ENCODE assay signal across 11 cellular contexts in genomic region chr17:46769531-46770438, GRCh38. TPM values are rescaled to one million over a fixed set of nuclear protein-coding genes. Genes with fewer than 3 reads are reported as not detected.
DNase-seq lines count a peak whose midpoint lies in the region; ATAC-seq and TF ChIP-seq lines count a peak whose summit lies in the region.
"Had no signal": no experiment of that assay in that cellular context is flagged by ENCODE, and none has a peak within 500 bp of the region (broad histone marks: within the 10 kb centered on the region; RNA-seq: fewer than 3 reads in every experiment).

No MANE protein-coding gene starts in this region.

- intact Hi-C loops in activated T-helper 1 cell treated with anti-CD3 and anti-CD28 coated beads, Interleukin-12 subunit alpha, Interleukin-12 subunit beta, Interleukin-2, Interleukin-4 antibody, amounts not matched to agents 30 ng/mL and 10 ng/mL and 1 ng/mL, durations not matched to agents 14 hours and 24 hours and 36 hours (cut with micrococcal nuclease), result no loop called here
- intact Hi-C loops in lower lobe of right lung (cut with DNase I), result no loop called here
- intact Hi-C loops in stomach (cut with DNase I; ENCODE audit: low total_unique reads), result no loop called here

- H3K36me3 ChIP-seq in lower lobe of right lung, result no peaks in the 10 kb centered on the region
- no peaks in the 10 kb centered on the region for H3K36me3 ChIP-seq in stomach

- TF ChIP-seq POLR2A in stomach (IDR thresholded peaks at IDR 0.05), result no peak

- H3K4me3 Mint-ChIP-seq in activated CD8-positive, alpha-beta memory T cell treated with anti-CD3 and anti-CD28 coated beads, Interleukin-2, amount 10 ng/mL, durations not matched to agents 7 days and 5 days, result no peak overlapping the region
- peak overlapping the region; percentile 56 for H3K4me3 Mint-ChIP-seq in activated T-helper 1 cell treated with anti-CD3 and anti-CD28 coated beads, Interleukin-12 subunit alpha, Interleukin-12 subunit beta, Interleukin-2, Interleukin-4 antibody, amounts not matched to agents 30 ng/mL and 10 ng/mL and 1 ng/mL, durations not matched to agents 14 hours and 24 hours and 36 hours

- DNase-seq in activated CD8-positive, alpha-beta memory T cell treated with anti-CD3 and anti-CD28 coated beads for 24 hours, result peak; percentile 56
- no peak for DNase-seq in activated CD8-positive, alpha-beta memory T cell treated with anti-CD3 and anti-CD28 coated beads, Interleukin-2, amount 10 ng/mL, durations not matched to agents 7 days and 5 days
- DNase-seq in activated T-helper 1 cell treated with anti-CD3 and anti-CD28 coated beads, Interleukin-12 subunit alpha, Interleukin-12 subunit beta, Interleukin-2, Interleukin-4 antibody, amounts not matched to agents 30 ng/mL and 10 ng/mL and 1 ng/mL, durations not matched to agents 14 hours and 24 hours and 36 hours (ENCODE audit: low spot score), result no peak
- peak; percentile 40 for DNase-seq in lower lobe of right lung
- peak; percentile 24 for DNase-seq in stomach
- no peak for DNase-seq in DMS153 (lab: John Stamatoyannopoulos, UW)
- DNase-seq: body of pancreas, NCI-H187 had no signal

- H3K27ac Mint-ChIP-seq in activated CD8-positive, alpha-beta memory T cell treated with anti-CD3 and anti-CD28 coated beads, Interleukin-2, amount 10 ng/mL, durations not matched to agents 7 days and 5 days, result no peak overlapping the region
- H3K27ac Mint-ChIP-seq in activated T-helper 1 cell treated with anti-CD3 and anti-CD28 coated beads, Interleukin-12 subunit alpha, Interleukin-12 subunit beta, Interleukin-2, Interleukin-4 antibody, amounts not matched to agents 30 ng/mL and 10 ng/mL and 1 ng/mL, durations not matched to agents 14 hours and 24 hours and 36 hours, result no peak overlapping the region
- H3K27ac Mint-ChIP-seq: T-helper 1 cell treated with Interleukin-12 subunit alpha and Interleukin-12 subunit beta and Interleukin-4 antibody, amounts not matched to agents 30 μg/mL and 1 μg/mL, for 36 hours had no signal

- H3K9me3 ChIP-seq in lower lobe of right lung, result no peaks in the 10 kb centered on the region
- H3K9me3 ChIP-seq in stomach, result no peaks in the 10 kb centered on the region
- H3K9me3 ChIP-seq: body of pancreas had no signal

- CTCF ChIA-PET in activated CD8-positive, alpha-beta memory T cell treated with anti-CD3 and anti-CD28 coated beads, Interleukin-2, amount 10 ng/mL, durations not matched to agents 7 days and 5 days (lab: Charles Lee), result interaction anchor here (0.5 kb wide), 1 partner anchor 70 kb away, joined by 3 read pairs; no protein-coding TSS in a partner anchor

- peaks cover 37% of the 10 kb centered on the region for H3K27me3 ChIP-seq in lower lobe of right lung (ENCODE audit: low read depth)
- H3K27me3 ChIP-seq in stomach, result peaks cover 0 to 56% (median 6%) of the 10 kb centered on the region in 3 donors
- H3K27me3 ChIP-seq: body of pancreas had no signal

- H3K4me3 ChIP-seq in lower lobe of right lung (peak overlapping the region; percentile 19), stomach (peak overlapping the region in 3 of 4 donors; percentile 12 to 33 (median 25))
- H3K4me3 ChIP-seq: body of pancreas had no signal

- peaks cover 30% of the 10 kb centered on the region for H3K4me1 ChIP-seq in lower lobe of right lung
- peaks cover 19 to 39% (median 28%) of the 10 kb centered on the region in 4 donors for H3K4me1 ChIP-seq in stomach

- TF ChIP-seq CTCF in lower lobe of right lung (IDR thresholded peaks at IDR 0.05) (no peak), stomach (IDR thresholded peaks at IDR 0.05) (no peak)

- ATAC-seq in activated CD8-positive, alpha-beta memory T cell treated with anti-CD3 and anti-CD28 coated beads, Interleukin-2, amount 10 ng/mL, durations not matched to agents 7 days and 5 days, result no peak
- ATAC-seq in lower lobe of right lung (no peak), GM21360 (IDR thresholded peaks at IDR 0.05; ENCODE audit: unreplicated experiment) (no peak), GM18519 (IDR thresholded peaks at IDR 0.05; ENCODE audit: low FRiP score, unreplicated experiment) (no peak)

- no peak for TF ChIP-seq EP300 in stomach (IDR thresholded peaks at IDR 0.05)

- peaks cover 46% of the 10 kb centered on the region for H3K27me3 Mint-ChIP-seq in activated CD8-positive, alpha-beta memory T cell treated with anti-CD3 and anti-CD28 coated beads, Interleukin-2, amount 10 ng/mL, durations not matched to agents 7 days and 5 days
- peaks cover 48% of the 10 kb centered on the region for H3K27me3 Mint-ChIP-seq in activated T-helper 1 cell treated with anti-CD3 and anti-CD28 coated beads, Interleukin-12 subunit alpha, Interleukin-12 subunit beta, Interleukin-2, Interleukin-4 antibody, amounts not matched to agents 30 ng/mL and 10 ng/mL and 1 ng/mL, durations not matched to agents 14 hours and 24 hours and 36 hours (ENCODE audit: insufficient read depth)

- WGBS in stomach, 5 donors, result 55 to 80% (median 61%) methylated on average over 51 to 56 of the region's 56 CpGs

- peaks cover 21% of the 10 kb centered on the region for H3K4me1 Mint-ChIP-seq in activated CD8-positive, alpha-beta memory T cell treated with anti-CD3 and anti-CD28 coated beads, Interleukin-2, amount 10 ng/mL, durations not matched to agents 7 days and 5 days
- H3K4me1 Mint-ChIP-seq in activated T-helper 1 cell treated with anti-CD3 and anti-CD28 coated beads, Interleukin-12 subunit alpha, Interleukin-12 subunit beta, Interleukin-2, Interleukin-4 antibody, amounts not matched to agents 30 ng/mL and 10 ng/mL and 1 ng/mL, durations not matched to agents 14 hours and 24 hours and 36 hours (ENCODE audit: low read depth), result peaks cover 5% of the 10 kb centered on the region

- no peak overlapping the region for H3K27ac ChIP-seq in lower lobe of right lung
- H3K27ac ChIP-seq in stomach, result no peak overlapping the region
- H3K27ac ChIP-seq: body of pancreas had no signal

- H3K36me3 Mint-ChIP-seq in activated CD8-positive, alpha-beta memory T cell treated with anti-CD3 and anti-CD28 coated beads, Interleukin-2, amount 10 ng/mL, durations not matched to agents 7 days and 5 days, result no peaks in the 10 kb centered on the region
- H3K36me3 Mint-ChIP-seq in activated T-helper 1 cell treated with anti-CD3 and anti-CD28 coated beads, Interleukin-12 subunit alpha, Interleukin-12 subunit beta, Interleukin-2, Interleukin-4 antibody, amounts not matched to agents 30 ng/mL and 10 ng/mL and 1 ng/mL, durations not matched to agents 14 hours and 24 hours and 36 hours (ENCODE audit: low read depth), result no peaks in the 10 kb centered on the region

- no peaks in the 10 kb centered on the region for H3K9me3 Mint-ChIP-seq in activated CD8-positive, alpha-beta memory T cell treated with anti-CD3 and anti-CD28 coated beads, Interleukin-2, amount 10 ng/mL, durations not matched to agents 7 days and 5 days (ENCODE audit: low read depth)
- H3K9me3 Mint-ChIP-seq in activated T-helper 1 cell treated with anti-CD3 and anti-CD28 coated beads, Interleukin-12 subunit alpha, Interleukin-12 subunit beta, Interleukin-2, Interleukin-4 antibody, amounts not matched to agents 30 ng/mL and 10 ng/mL and 1 ng/mL, durations not matched to agents 14 hours and 24 hours and 36 hours, result no peaks in the 10 kb centered on the region
- H3K9me3 Mint-ChIP-seq: T-helper 1 cell treated with Interleukin-12 subunit alpha and Interleukin-12 subunit beta and Interleukin-4 antibody, amounts not matched to agents 30 μg/mL and 1 μg/mL, for 36 hours had no signal

RNA-seq across cellular contexts. Expression of gene WNT3, which starts 48.7 kb away (rescaled TPM):
- total RNA-seq in activated CD8-positive, alpha-beta memory T cell treated with anti-CD3 and anti-CD28 coated beads, Interleukin-2, amount 10 ng/mL, durations not matched to agents 7 days and 5 days, result not detected
- 0.05 TPM in 1 of 2 replicates, not detected in the other for total RNA-seq in activated T-helper 1 cell treated with anti-CD3 and anti-CD28 coated beads, Interleukin-12 subunit alpha, Interleukin-12 subunit beta, Interleukin-2, Interleukin-4 antibody, amounts not matched to agents 30 ng/mL and 10 ng/mL and 1 ng/mL, durations not matched to agents 14 hours and 24 hours and 36 hours
- total RNA-seq in lower lobe of right lung (2.2 TPM), stomach (under 1 TPM in 3 of 5 donors, not detected in 2; 0.14 to 0.55 (median 0.29) TPM)
- under 1 TPM; 0.31 to 0.73 (median 0.37) TPM for polyA plus RNA-seq in stomach

Comparison
In these comparisons a context has a peak if more than half of its experiments do, and no peak if none do; other contexts are left out.
1. DNase-seq: peak in activated CD8-positive, alpha-beta memory T cell treated with anti-CD3 and anti-CD28 coated beads for 24 hours (single experiment), lower lobe of right lung (single experiment) and stomach (single experiment); none in activated CD8-positive, alpha-beta memory T cell treated with anti-CD3 and anti-CD28 coated beads, Interleukin-2, amount 10 ng/mL, durations not matched to agents 7 days and 5 days (single experiment), activated T-helper 1 cell treated with anti-CD3 and anti-CD28 coated beads, Interleukin-12 subunit alpha, Interleukin-12 subunit beta, Interleukin-2, Interleukin-4 antibody, amounts not matched to agents 30 ng/mL and 10 ng/mL and 1 ng/mL, durations not matched to agents 14 hours and 24 hours and 36 hours (single experiment) and DMS153 (single experiment).